In the genomic region with DNA sequence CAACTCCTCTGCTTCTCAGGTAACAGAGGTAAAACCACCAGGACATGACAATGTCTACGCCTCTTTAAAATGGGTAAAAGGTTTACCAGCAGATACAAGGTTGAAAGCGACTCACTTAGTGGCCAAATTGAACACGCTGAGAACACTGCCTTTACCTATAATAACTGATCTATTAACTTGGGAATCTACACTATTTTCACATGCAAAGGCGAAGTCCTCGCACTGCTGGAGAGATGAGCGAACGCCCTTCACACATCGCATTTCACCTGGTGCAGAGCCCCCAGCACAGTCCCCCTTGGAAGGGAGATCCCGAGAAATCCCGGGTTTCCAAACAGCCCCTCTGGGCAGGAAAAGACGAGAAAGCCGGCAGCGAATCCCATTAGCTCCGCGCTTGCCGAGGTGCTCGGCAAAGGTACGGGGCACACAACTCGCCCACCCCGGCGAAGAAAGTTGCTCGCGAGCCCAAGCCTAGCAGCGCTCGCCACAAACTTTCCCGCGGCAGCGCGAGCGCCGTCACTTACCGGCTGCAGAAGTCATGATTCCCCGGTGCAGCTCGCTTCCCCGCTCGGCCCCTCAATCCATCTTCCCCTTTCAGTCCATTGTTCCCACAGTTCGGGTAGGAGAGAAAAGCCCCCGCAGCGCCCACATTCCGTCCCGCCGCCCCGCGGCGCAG, we compare ENCODE assay signal across 8 cellular contexts. TPM values are rescaled to one million over a fixed set of nuclear protein-coding genes. Genes with fewer than 3 reads are reported as not detected.
DNase-seq lines count a peak whose midpoint lies in the region; ATAC-seq, FAIRE-seq and TF ChIP-seq lines count a peak whose summit lies in the region.

No MANE protein-coding gene starts in this region.

- no peak for TF ChIP-seq CTCF in uterus (IDR thresholded peaks at IDR 0.05)

- peak overlapping the region; percentile 81 for H2BK5ac ChIP-seq in mesendoderm (ENCODE audit: low read length)

- FAIRE-seq in GM18507 (lab: Jason Lieb, UNC) = peak; percentile 56

- H3K27me3 ChIP-seq in ACC112 (ENCODE audit: insufficient read depth, low read length) (no peaks in the 10 kb centered on the region), mesendoderm (ENCODE audit: insufficient read depth, low read length, poor library complexity) (no peaks in the 10 kb centered on the region), uterus (no peaks in the 10 kb centered on the region)

- peak overlapping the region; percentile 3; the same call in 1 of the 2 replicates for H3K27ac ChIP-seq in ACC112 (ENCODE audit: low read depth, low read length)
- H3K27ac ChIP-seq in cingulate gyrus (ENCODE audit: low read depth, low read length) = peak overlapping the region; percentile 87
- peak overlapping the region; percentile 97 for H3K27ac ChIP-seq in mesendoderm (ENCODE audit: low read depth, low read length)
- H3K27ac ChIP-seq in uterus = peak overlapping the region; percentile 91 to 99

- no peaks in the 10 kb centered on the region for H3K79me1 ChIP-seq in mesendoderm (ENCODE audit: low read length)

- no peaks in the 10 kb centered on the region for H3K36me3 ChIP-seq in ACC112 (ENCODE audit: insufficient read depth, low read length)
- H3K36me3 ChIP-seq in mesendoderm (ENCODE audit: control insufficient read depth, insufficient read depth, low read length) = no peaks in the 10 kb centered on the region
- no peaks in the 10 kb centered on the region for H3K36me3 ChIP-seq in uterus

- H2AK5ac ChIP-seq in mesendoderm (ENCODE audit: low read length) = no peak overlapping the region

- peak overlapping the region; percentile 96 for H2AFZ ChIP-seq in ACC112 (ENCODE audit: low read length, unreplicated experiment)

- peak overlapping the region; percentile 38 for H3K4ac ChIP-seq in mesendoderm (ENCODE audit: low read depth, low read length)

- H3K79me2 ChIP-seq in ACC112 (ENCODE audit: control insufficient read depth, insufficient read depth, low read length, unreplicated experiment) = peaks cover 55% of the 10 kb centered on the region
- H3K79me2 ChIP-seq in mesendoderm (ENCODE audit: control insufficient read depth, insufficient read depth, low read length) = peaks cover 53% of the 10 kb centered on the region

- ATAC-seq in HG02938 (IDR thresholded peaks at IDR 0.05; ENCODE audit: unreplicated experiment) = peak; percentile 14

- no CpG with 5 or more reads among the region's 45 CpGs for WGBS in mesendoderm (ENCODE audit: extremely low coverage, insufficient coverage, low lambda C conversion rate)

- H3K4me2 ChIP-seq in mesendoderm (ENCODE audit: low read length) = peak overlapping the region; percentile 40

- no peak overlapping the region for H4K5ac ChIP-seq in mesendoderm (ENCODE audit: low read length)

- peak overlapping the region; percentile 91 for H3K9ac ChIP-seq in mesendoderm (ENCODE audit: low read length)

- intact Hi-C loops in uterus (cut with DNase I; ENCODE audit: low total_unique reads) = no loop called here

- peak overlapping the region; percentile 56 for H2BK120ac ChIP-seq in mesendoderm (ENCODE audit: low read depth, low read length)

- H3K4me3 ChIP-seq in ACC112 (ENCODE audit: low read depth, low read length) (peak overlapping the region; percentile 98), mesendoderm (ENCODE audit: low read length) (peak overlapping the region; percentile 78), uterus (peak overlapping the region; percentile 68 to 92)

- H3K18ac ChIP-seq in mesendoderm (ENCODE audit: low read length) = peak overlapping the region; percentile 81

- H4K8ac ChIP-seq in mesendoderm (ENCODE audit: low read depth, low read length) = peak overlapping the region; percentile 94

- H3K23ac ChIP-seq in mesendoderm (ENCODE audit: low read length) = peak overlapping the region; percentile 74

- H3K9me3 ChIP-seq in uterus = no peaks in the 10 kb centered on the region

- H3K56ac ChIP-seq in mesendoderm (ENCODE audit: low read length) = peak overlapping the region; percentile 94

- H3K4me1 ChIP-seq in ACC112 (ENCODE audit: control insufficient read depth, insufficient read depth, low read length, unreplicated experiment) = peaks cover 17% of the 10 kb centered on the region
- no peaks in the 10 kb centered on the region for H3K4me1 ChIP-seq in mesendoderm (ENCODE audit: control insufficient read depth, low read depth, low read length)
- no peaks in the 10 kb centered on the region for H3K4me1 ChIP-seq in uterus

- no peak for TF ChIP-seq POLR2A in uterus (IDR thresholded peaks at IDR 0.05)

- DNase-seq in GM18507 (ENCODE audit: extremely low spot score, insufficient read length, low read depth) (no peak), NCI-H82 treated with DMSO at 0.1 percent for 48 hours (lab: John Stamatoyannopoulos, UW; ENCODE audit: unreplicated experiment) (peak; percentile 40), mesendoderm (peak; percentile 73), uterus (no peak), hippocampal formation (lab: John Stamatoyannopoulos, UW) (no peak)

- no peak overlapping the region for H2BK15ac ChIP-seq in mesendoderm (replicated peaks; ENCODE audit: low read depth)

RNA-seq across cellular contexts. Expression of a gene that starts 0.4 kb away (rescaled TPM):
- 8.6 TPM for polyA plus RNA-seq in mesendoderm (2013, experiment 1 of 2)
- 8.7 TPM for polyA plus RNA-seq in mesendoderm (2013, experiment 2 of 2)
- total RNA-seq in uterus = 10 to 100 TPM in 3 of 4 donors, 1 to 10 TPM in 1; 7.6 to 25.3 (median 15.1) TPM

RNA-seq across cellular contexts. Expression of a gene that starts 0.8 kb away (rescaled TPM):
- polyA plus RNA-seq in mesendoderm (2013, experiment 1 of 2) = 45.3 TPM
- polyA plus RNA-seq in mesendoderm (2013, experiment 2 of 2) = 45.4 TPM
- total RNA-seq in uterus = 100 to 1,000 TPM in 1 of 4 donors, 10 to 100 TPM in 3; 38.9 to 172 (median 70.7) TPM

Comparison
In these comparisons a context has a peak if more than half of its experiments do, and no peak if none do; other contexts are left out.
1. H3K27ac ChIP-seq: peak in every context shown above with its lines; median percentile 97 in mesendoderm; 95 in uterus; 87 in cingulate gyrus; 3 in ACC112.
2. DNase-seq: peak in NCI-H82 treated with DMSO at 0.1 percent for 48 hours (single experiment) and mesendoderm (single experiment); none in GM18507 (single experiment), uterus (0 of 2) and hippocampal formation (0 of 2).
3. Peak in every context shown above with its lines, with median percentiles within 50 percentile points of each other: H3K4me3 ChIP-seq.